9 cellular contexts compared by ENCODE assay signal in the genomic region with DNA sequence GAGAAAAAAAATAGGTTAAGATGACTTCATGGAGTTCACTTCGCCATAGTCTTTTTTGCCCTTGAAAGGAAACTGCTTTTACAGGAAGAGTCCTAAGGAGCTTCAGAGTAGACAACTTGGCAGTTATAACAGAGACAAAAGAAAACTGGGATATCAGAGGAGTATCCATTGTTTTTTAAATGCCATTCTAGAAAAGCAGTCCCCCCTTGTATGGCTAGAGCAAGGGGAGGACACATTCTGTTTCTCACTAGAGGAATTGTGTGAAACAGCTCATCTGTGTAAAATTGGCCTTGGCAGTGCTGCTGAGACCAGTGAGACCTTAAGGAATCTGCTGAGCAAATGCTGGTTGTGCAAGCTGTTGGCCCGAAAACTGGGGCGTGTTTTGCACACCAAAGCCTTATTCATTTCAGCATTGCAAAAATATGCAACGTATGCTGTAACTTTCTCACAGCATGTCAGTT.
A peak's percentile ranks its signal among the peaks of the same experiment; 100 is the strongest.
DNase-seq lines count a peak whose midpoint lies in the region; ATAC-seq and TF ChIP-seq lines count a peak whose summit lies in the region.
"Had no signal": no experiment of that assay in that cellular context is flagged by ENCODE, and none has a peak within 500 bp of the region (broad histone marks: within the 10 kb centered on the region; RNA-seq: fewer than 3 reads in every experiment).

No MANE protein-coding gene starts in this region.

- intact Hi-C loops in adrenal gland (cut with DNase I), result no loop called here

- peaks cover 0 to 12% of the 10 kb centered on the region in 2 donors for H3K36me3 ChIP-seq in adrenal gland (replicated peaks in 1 of 2)

- TF ChIP-seq CTCF in adrenal gland (IDR thresholded peaks at IDR 0.05) (no peak), foreskin fibroblast (IDR thresholded peaks at IDR 0.05; ENCODE audit: low read depth, low read length) (no peak), omental fat pad (IDR thresholded peaks at IDR 0.05) (no peak)

- no peaks in the 10 kb centered on the region for H3K9me3 ChIP-seq in adrenal gland (replicated peaks in 1 of 3)

- TF ChIP-seq POLR2A in adrenal gland (IDR thresholded peaks at IDR 0.05), result no peak

- DNase-seq in AG08395 (ENCODE audit: low spot score) (peak; percentile 29), adrenal gland (peak; percentile 38 to 74 (median 55)), foreskin fibroblast (peak; percentile 40 to 82), omental fat pad (ENCODE audit: low spot score) (peak; percentile 34), amniotic stem cell (lab: John Stamatoyannopoulos, UW) (no peak)
- DNase-seq: NCI-H774 had no signal

- no peaks in the 10 kb centered on the region for H3K27me3 ChIP-seq in adrenal gland

- 23 to 38% (median 26%) methylated on average over 4 of the region's 4 CpGs for WGBS in adrenal gland, 4 donors

- peaks cover 9 to 30% of the 10 kb centered on the region in 2 donors for H3K4me1 ChIP-seq in adrenal gland (replicated peaks in 1 of 2)

- H3K4me3 ChIP-seq in adrenal gland, result no peak overlapping the region
- no peak overlapping the region for H3K4me3 ChIP-seq in foreskin fibroblast (ENCODE audit: low read depth in 1 of 2, low read length in 2 of 2)

- ATAC-seq in omental fat pad (ENCODE audit: low FRiP score), result peak; percentile 76
- ATAC-seq in HG03469 (IDR thresholded peaks at IDR 0.05; ENCODE audit: unreplicated experiment), result no peak
- no peak for ATAC-seq in HG02642 (IDR thresholded peaks at IDR 0.05; ENCODE audit: poor library complexity, unreplicated experiment)
- no peak for ATAC-seq in HG02571 (IDR thresholded peaks at IDR 0.05; ENCODE audit: unreplicated experiment)

- H3K27ac ChIP-seq in adrenal gland, result peak overlapping the region in 4 of 5 donors; percentile 36 to 83 (median 48)
